In the genomic region with DNA sequence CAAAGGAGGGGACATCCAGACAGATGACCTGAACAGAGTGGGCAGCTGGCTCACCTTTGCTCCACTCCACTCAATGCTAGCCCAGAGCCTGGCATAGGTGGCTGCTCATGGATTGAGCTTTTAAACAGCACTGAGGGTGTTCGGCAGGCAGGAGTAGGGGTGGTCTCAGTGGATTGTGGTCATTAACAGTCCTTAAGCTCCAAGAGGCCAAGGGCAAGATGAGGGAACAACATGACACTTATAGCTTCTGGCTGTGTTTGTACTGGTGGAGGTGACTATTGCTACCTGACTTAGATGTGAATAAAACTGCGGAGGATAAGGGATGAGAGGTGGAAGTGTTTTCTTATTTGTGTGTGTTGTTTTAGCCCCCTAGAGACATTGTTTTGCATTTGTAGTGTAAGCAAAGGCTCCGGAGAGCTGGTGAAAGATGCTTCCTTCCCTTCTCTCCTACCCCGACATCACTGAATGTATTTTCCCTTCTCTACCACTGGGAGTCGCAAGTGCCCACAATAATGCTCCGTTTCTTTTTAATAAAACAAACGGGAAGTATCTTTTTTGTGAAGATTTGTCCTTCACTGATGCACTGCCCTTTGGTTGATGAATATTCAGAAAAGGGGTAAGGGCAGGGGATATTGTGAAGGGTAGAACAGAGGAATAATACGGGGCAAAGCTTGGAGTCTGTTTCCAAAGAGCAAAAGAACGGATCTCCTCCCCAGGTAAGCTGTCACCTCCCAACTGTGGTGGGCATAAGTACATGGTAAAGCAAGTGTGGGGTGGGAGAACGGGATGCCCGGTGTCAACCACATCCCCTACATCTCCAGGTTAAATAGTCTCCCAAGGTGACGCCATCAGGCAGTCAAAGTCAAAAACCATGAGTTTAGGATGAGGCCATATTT, we compare ENCODE assay signal across 7 cellular contexts. TPM values are rescaled to one million over a fixed set of nuclear protein-coding genes. Genes with fewer than 3 reads are reported as not detected.
DNase-seq lines count a peak whose midpoint lies in the region; ATAC-seq, FAIRE-seq and TF ChIP-seq lines count a peak whose summit lies in the region.

No MANE protein-coding gene starts in this region.

- H3K4me2 ChIP-seq in KMS-11: no peak overlapping the region

- no peak overlapping the region for H2AFZ ChIP-seq in KMS-11 (ENCODE audit: low read depth)

- peaks cover 0 to 2% (median 0%) of the 10 kb centered on the region in 3 donors for H3K36me3 Mint-ChIP-seq in immature natural killer cell

- no peak overlapping the region for H3K27ac ChIP-seq in KMS-11
- no peak overlapping the region for H3K27ac ChIP-seq in ascending aorta
- H3K27ac ChIP-seq in kidney (ENCODE audit: low read depth in 2 of 2, low read length in 2 of 2): no peak overlapping the region
- no peak overlapping the region for H3K27ac ChIP-seq in upper lobe of right lung

- no peak for FAIRE-seq in kidney (lab: Jason Lieb, UNC)

- H3K4me3 ChIP-seq in KMS-11 (IDR thresholded peaks at IDR 0.05; ENCODE audit: insufficient read depth, low read depth, low read length): no peak overlapping the region
- H3K4me3 ChIP-seq in ascending aorta: no peak overlapping the region
- no peak overlapping the region for H3K4me3 ChIP-seq in kidney (ENCODE audit: low read length in 2 of 2)
- no peak overlapping the region for H3K4me3 ChIP-seq in upper lobe of right lung

- in situ Hi-C loops in G401 (cut with HindIII; ENCODE audit: low sequenced_read_pairs): no loop called here

- no peaks in the 10 kb centered on the region for H4K20me1 ChIP-seq in KMS-11 (ENCODE audit: insufficient read depth)

- ATAC-seq in GM21360 (IDR thresholded peaks at IDR 0.05; ENCODE audit: unreplicated experiment) (peak; percentile 68), upper lobe of right lung (peak; percentile 76)

- H3K27ac Mint-ChIP-seq in immature natural killer cell: no peak overlapping the region

- H3K9me3 ChIP-seq in ascending aorta (no peaks in the 10 kb centered on the region), kidney (ENCODE audit: control insufficient read depth in 1 of 2, low read length in 2 of 2) (no peaks in the 10 kb centered on the region), upper lobe of right lung (no peaks in the 10 kb centered on the region)

- H3K4me1 Mint-ChIP-seq in immature natural killer cell: no peaks in the 10 kb centered on the region

- DNase-seq in G401 (ENCODE audit: low spot score): peak; percentile 13
- no peak for DNase-seq in ascending aorta (ENCODE audit: low spot score in 2 of 2)
- DNase-seq in kidney: no peak
- DNase-seq in upper lobe of right lung: no peak
- no peak for DNase-seq in immature natural killer cell

- H3K9me3 Mint-ChIP-seq in immature natural killer cell: peaks cover 0 to 18% (median 6%) of the 10 kb centered on the region in 6 donors

- H3K9ac ChIP-seq in KMS-11 (no peak overlapping the region), kidney (ENCODE audit: low read length in 2 of 2) (no peak overlapping the region)

- TF ChIP-seq CTCF in KMS-11 (conservative IDR thresholded peaks at IDR 0.05; ENCODE audit: low read depth, low read length) (0 out of 2 replicates have a peak, but pooled peaks have one; percentile 13), ascending aorta (IDR thresholded peaks at IDR 0.05) (peak; percentile 25 to 62 (median 39)), kidney (IDR thresholded peaks at IDR 0.05; ENCODE audit: borderline replicate concordance, extremely low read depth, insufficient read depth) (peak; percentile 62), upper lobe of right lung (IDR thresholded peaks at IDR 0.05) (peak; percentile 62)

- H3K79me2 ChIP-seq in KMS-11 (ENCODE audit: insufficient read depth, low read depth): no peaks in the 10 kb centered on the region

- H3K36me3 ChIP-seq in KMS-11 (ENCODE audit: insufficient read depth) (no peaks in the 10 kb centered on the region), ascending aorta (no peaks in the 10 kb centered on the region), kidney (ENCODE audit: control insufficient read depth in 1 of 2, insufficient read depth in 2 of 2, low read length in 2 of 2) (no peaks in the 10 kb centered on the region), upper lobe of right lung (no peaks in the 10 kb centered on the region)

- H3K27me3 Mint-ChIP-seq in immature natural killer cell (ENCODE audit: low read depth in 3 of 3): peaks cover 0 to 7% (median 1%) of the 10 kb centered on the region in 3 donors

- no peaks in the 10 kb centered on the region for H3K4me1 ChIP-seq in KMS-11 (ENCODE audit: low read depth, poor library complexity, severe bottlenecking)
- no peaks in the 10 kb centered on the region for H3K4me1 ChIP-seq in ascending aorta
- no peaks in the 10 kb centered on the region for H3K4me1 ChIP-seq in kidney (ENCODE audit: control insufficient read depth in 1 of 2, insufficient read depth in 1 of 2, low read depth in 1 of 2, low read length in 2 of 2)
- H3K4me1 ChIP-seq in upper lobe of right lung: no peaks in the 10 kb centered on the region

- intact Hi-C loops in ascending aorta (cut with DNase I): loop anchor here (10.0 kb wide), 1 partner anchor 283 kb away; no protein-coding TSS in a partner anchor
- intact Hi-C loops in kidney (cut with DNase I): no loop called here
- intact Hi-C loops in upper lobe of right lung (cut with DNase I): no loop called here

- no peaks in the 10 kb centered on the region for H3K27me3 ChIP-seq in KMS-11 (ENCODE audit: insufficient read depth, low read depth)
- no peaks in the 10 kb centered on the region for H3K27me3 ChIP-seq in ascending aorta
- no peaks in the 10 kb centered on the region for H3K27me3 ChIP-seq in upper lobe of right lung

- no peak overlapping the region for H3K4me3 Mint-ChIP-seq in immature natural killer cell

RNA-seq across cellular contexts. Expression of gene MTNR1B, which starts 27.5 kb away (rescaled TPM):
- not detected in 2 replicates for total RNA-seq in G401 (2014; rRNA removed; shearing (Covaris generic))
- total RNA-seq in ascending aorta (not detected), kidney (not detected), upper lobe of right lung (not detected)
- polyA plus RNA-seq in kidney (ENCODE audit: insufficient read depth, low read depth, low replicate concordance) (not detected), immature natural killer cell (not detected)
